8 cellular contexts compared by ENCODE assay signal in genomic region chr15:50848349-50848748, GRCh38.
"Had no signal": no experiment of that assay in that cellular context is flagged by ENCODE, and none has a peak within 500 bp of the region (broad histone marks: within the 10 kb centered on the region; RNA-seq: fewer than 3 reads in every experiment).

No MANE protein-coding gene starts in this region.

- ATAC-seq: GM12878 had no signal

- FAIRE-seq: G401.6, GM12878, GM12891, GM12892, GM18507, GM19239 had no signal

- DNase-seq: GDM1, GF-D8 had no signal

- H3K4me3 ChIP-seq: GM12878 had no signal
